In the genomic region with DNA sequence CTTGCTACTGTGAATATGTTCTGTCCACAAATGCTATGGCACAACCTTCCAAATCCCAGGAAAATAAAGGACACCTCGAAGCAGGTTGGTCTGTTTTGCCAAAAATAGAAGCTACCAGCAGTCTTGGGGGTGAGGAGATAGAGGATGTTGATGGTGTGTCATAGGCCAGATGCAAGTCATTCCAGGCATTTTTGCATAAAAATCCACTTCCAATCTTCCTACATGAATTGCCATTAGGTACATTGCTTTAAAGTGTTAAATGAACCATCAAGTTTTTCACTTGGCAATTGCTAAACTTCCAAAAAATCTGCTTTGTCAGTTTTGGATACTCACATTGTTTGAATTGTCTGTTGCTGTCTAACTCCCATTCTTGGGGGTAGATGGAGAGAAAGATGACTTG, we compare ENCODE assay signal across 17 cellular contexts.
A peak's percentile ranks its signal among the peaks of the same experiment; 100 is the strongest.
DNase-seq lines count a peak whose midpoint lies in the region; ATAC-seq, FAIRE-seq and TF ChIP-seq lines count a peak whose summit lies in the region.
"Had no signal": no experiment of that assay in that cellular context is flagged by ENCODE, and none has a peak within 500 bp of the region (broad histone marks: within the 10 kb centered on the region; RNA-seq: fewer than 3 reads in every experiment).

No MANE protein-coding gene starts in this region.

- TF ChIP-seq RAD21 in H1 (IDR thresholded peaks at IDR 0.05 in 1 of 2, conservative IDR thresholded peaks at IDR 0.05 in 1 of 2; ENCODE audit: low read depth in 2 of 2, low read length in 2 of 2), result no peak

- H3K9ac ChIP-seq in H1 (replicated peaks in 1 of 4; ENCODE audit: extremely low read depth in 1 of 4, low read depth in 3 of 4, low read length in 3 of 4) (no peak overlapping the region), mesendoderm (ENCODE audit: low read length) (no peak overlapping the region)
- H3K9ac ChIP-seq: BLaER1 had no signal

- peak overlapping the region; percentile 55; the same call in 1 of the 2 replicates for H2BK15ac ChIP-seq in H1 (ENCODE audit: low read length)
- H2BK15ac ChIP-seq in mesendoderm (replicated peaks; ENCODE audit: low read depth), result no peak overlapping the region

- peaks cover 0 to 2% of the 10 kb centered on the region in 2 donors for H3K9me3 Mint-ChIP-seq in activated naive CD4-positive, alpha-beta T cell treated with anti-CD3 and anti-CD28 coated beads, Interleukin-2, amount 50 U/mL, for 72 hours
- H3K9me3 Mint-ChIP-seq in activated T-helper 2 cell treated with anti-CD3 and anti-CD28 coated beads, Interferon-gamma antibody, Interleukin-2, Interleukin-4, amounts not matched to agents 10 μg/mL and 5 μg/mL and 100 μg/mL, durations not matched to agents 14 hours and 24 hours and 36 hours, result no peaks in the 10 kb centered on the region

- DNase-seq in activated CD8-positive, alpha-beta memory T cell treated with anti-CD3 and anti-CD28 coated beads, Interleukin-2, amount 50 U/mL, for 48 hours, result peak; percentile 18
- DNase-seq in activated CD8-positive, alpha-beta memory T cell treated with anti-CD3 and anti-CD28 coated beads for 24 hours, result no peak
- DNase-seq in H1 (ENCODE audit: low read depth in 1 of 2, low spot score in 2 of 2) (no peak), mesendoderm (peak; percentile 46), retina (no peak), SW 1271 (lab: John Stamatoyannopoulos, UW) (no peak)
- no peak for DNase-seq in activated naive CD4-positive, alpha-beta T cell treated with anti-CD3 and anti-CD28 coated beads, Interleukin-2, amount 50 U/mL, for 72 hours (ENCODE audit: low spot score in 2 of 2)
- no peak for DNase-seq in activated T-helper 2 cell treated with anti-CD3 and anti-CD28 coated beads, Interferon-gamma antibody, Interleukin-2, Interleukin-4, amounts not matched to agents 10 μg/mL and 5 μg/mL and 100 μg/mL, durations not matched to agents 14 hours and 24 hours and 36 hours (ENCODE audit: low spot score)
- DNase-seq: AML-193; Caco-2; CD8-positive, alpha-beta memory T cell; DND-41; GF-D8 had no signal

- H3K18ac ChIP-seq in H1 (ENCODE audit: extremely low read depth, low read length) (peak overlapping the region; percentile 71; the same call in 1 of the 2 replicates), mesendoderm (ENCODE audit: low read length) (no peak overlapping the region)

- no peaks in the 10 kb centered on the region for H4K20me1 ChIP-seq in H1 (replicated peaks in 1 of 2; ENCODE audit: control insufficient read depth in 1 of 2, insufficient read depth in 2 of 2, low read length in 2 of 2)
- H4K20me1 ChIP-seq: BLaER1 had no signal

- H3K79me1 ChIP-seq in H1 (ENCODE audit: low read depth, low read length) (no peaks in the 10 kb centered on the region), mesendoderm (ENCODE audit: low read length) (no peaks in the 10 kb centered on the region)

- H3K27me3 Mint-ChIP-seq in activated T-helper 2 cell treated with anti-CD3 and anti-CD28 coated beads, Interferon-gamma antibody, Interleukin-2, Interleukin-4, amounts not matched to agents 10 μg/mL and 5 μg/mL and 100 μg/mL, durations not matched to agents 14 hours and 24 hours and 36 hours (ENCODE audit: low read depth), result no peaks in the 10 kb centered on the region

- WGBS in H1 (ENCODE audit: extremely low coverage in 1 of 2, insufficient coverage in 1 of 2, insufficient read length in 1 of 2, insufficient replicate concordance in 2 of 2, low coverage in 1 of 2, low lambda C conversion rate in 2 of 2, missing lambda C conversion rate in 1 of 2), 2 experiments, result 94% methylated on average over 1 of the region's 1 CpG; no CpG with 5 or more reads in 1 of the 2 experiments
- no CpG with 5 or more reads among the region's 1 CpG for WGBS in mesendoderm (ENCODE audit: extremely low coverage, insufficient coverage, low lambda C conversion rate)

- H2BK120ac ChIP-seq in H1 (replicated peaks; ENCODE audit: low read depth, low read length) (no peak overlapping the region), mesendoderm (ENCODE audit: low read depth, low read length) (no peak overlapping the region)

- H2AK5ac ChIP-seq in H1 (ENCODE audit: low read depth, low read length), result peak overlapping the region; percentile 78; the same call in 1 of the 2 replicates
- H2AK5ac ChIP-seq in mesendoderm (ENCODE audit: low read length), result no peak overlapping the region

- H3K23ac ChIP-seq in H1 (ENCODE audit: insufficient read length), result no peak overlapping the region
- H3K23ac ChIP-seq in mesendoderm (ENCODE audit: low read length), result no peak overlapping the region

- no peak overlapping the region for H3K14ac ChIP-seq in H1 (ENCODE audit: insufficient read length)

- no peak overlapping the region for H3K4me3 Mint-ChIP-seq in activated T-helper 2 cell treated with anti-CD3 and anti-CD28 coated beads, Interferon-gamma antibody, Interleukin-2, Interleukin-4, amounts not matched to agents 10 μg/mL and 5 μg/mL and 100 μg/mL, durations not matched to agents 14 hours and 24 hours and 36 hours (ENCODE audit: low read depth)
- H3K4me3 Mint-ChIP-seq: CD8-positive, alpha-beta memory T cell had no signal

- intact Hi-C loops in activated T-helper 2 cell treated with anti-CD3 and anti-CD28 coated beads, Interferon-gamma antibody, Interleukin-2, Interleukin-4, amounts not matched to agents 10 μg/mL and 5 μg/mL and 100 μg/mL, durations not matched to agents 14 hours and 24 hours and 36 hours (cut with micrococcal nuclease), result no loop called here

- H3K56ac ChIP-seq in H1 (replicated peaks; ENCODE audit: insufficient read length, low read depth, low read length) (no peak overlapping the region), mesendoderm (ENCODE audit: low read length) (no peak overlapping the region)

- H3K4me1 ChIP-seq in H1 (replicated peaks in 1 of 4; ENCODE audit: control insufficient read depth in 3 of 4, insufficient read depth in 4 of 4, low read length in 3 of 4) (peaks cover 0 to 13% (median 4%) of the 10 kb centered on the region in 4 experiments; a peak in 5 of 7 replicates), mesendoderm (ENCODE audit: control insufficient read depth, low read depth, low read length) (no peaks in the 10 kb centered on the region)

- H4K91ac ChIP-seq in H1 (replicated peaks; ENCODE audit: insufficient read length, low read length), result peak overlapping the region; percentile 28

- ATAC-seq in activated naive CD4-positive, alpha-beta T cell treated with anti-CD3 and anti-CD28 coated beads, Interleukin-2, amount 50 U/mL, for 72 hours, result no peak

- H3K4me2 ChIP-seq in H1 (ENCODE audit: insufficient read depth in 1 of 2, low read depth in 2 of 2, low read length in 2 of 2) (peak overlapping the region in 1 of 2 experiments; percentile 68; a peak in 3 of 4 replicates), mesendoderm (ENCODE audit: low read length) (no peak overlapping the region)
- H3K4me2 ChIP-seq: BLaER1 had no signal

- H3K9me3 ChIP-seq in H1 (ENCODE audit: insufficient read depth in 2 of 2, low read depth in 1 of 2, low read length in 1 of 2), result no peaks in the 10 kb centered on the region
- H3K9me3 ChIP-seq: BLaER1, Caco-2 had no signal

- no peak for TF ChIP-seq EP300 in H1 (IDR thresholded peaks at IDR 0.05; ENCODE audit: borderline replicate concordance in 1 of 2, low read depth in 2 of 2, low read length in 2 of 2)

- peaks cover 3% of the 10 kb centered on the region; the same call in 1 of the 2 replicates for H3K23me2 ChIP-seq in H1 (ENCODE audit: low read depth, low read length)

- H2BK5ac ChIP-seq in H1 (ENCODE audit: low read depth, low read length), result peak overlapping the region; percentile 72; the same call in 1 of the 2 replicates
- H2BK5ac ChIP-seq in mesendoderm (ENCODE audit: low read length), result no peak overlapping the region

- H3K27ac ChIP-seq in H1 (ENCODE audit: low read depth, low read length) (no peak overlapping the region), mesendoderm (ENCODE audit: low read depth, low read length) (no peak overlapping the region)
- H3K27ac ChIP-seq: 22Rv1, BLaER1 had no signal

- FAIRE-seq in H1 (lab: Jason Lieb, UNC), result peak; percentile 7
- FAIRE-seq: GM19239, H54 had no signal

- H3K27me3 ChIP-seq in H1 (replicated peaks in 1 of 4; ENCODE audit: control insufficient read depth in 3 of 4, extremely low read depth in 1 of 4, insufficient read depth in 3 of 4, low read length in 3 of 4) (peaks cover 0 to 1% (median 0%) of the 10 kb centered on the region in 4 experiments; a peak in 1 of 7 replicates), mesendoderm (ENCODE audit: insufficient read depth, low read length, poor library complexity) (no peaks in the 10 kb centered on the region)
- H3K27me3 ChIP-seq: BLaER1 had no signal

- no peak overlapping the region for H2AFZ ChIP-seq in H1 (ENCODE audit: low read length)

- H4K8ac ChIP-seq in H1 (ENCODE audit: extremely low read depth, insufficient read depth, low read length) (no peak overlapping the region), mesendoderm (ENCODE audit: low read depth, low read length) (no peak overlapping the region)

- H3K79me2 ChIP-seq in H1 (ENCODE audit: control insufficient read depth in 1 of 2, insufficient read depth in 2 of 2, low read length in 2 of 2) (no peaks in the 10 kb centered on the region), mesendoderm (ENCODE audit: control insufficient read depth, insufficient read depth, low read length) (no peaks in the 10 kb centered on the region)

- CTCF ChIA-PET in H1 (lab: Charles Lee; ENCODE audit: partially characterized antibody), result interaction anchor here (1.1 to 3.0 kb wide), 3 partner anchors 17 to 201 kb away, joined by 3 to 11 read pairs (median 5); no protein-coding TSS in a partner anchor

- no peak overlapping the region for H3K4ac ChIP-seq in H1 (replicated peaks; ENCODE audit: insufficient read length, low read depth, low read length)
- H3K4ac ChIP-seq in mesendoderm (ENCODE audit: low read depth, low read length), result no peak overlapping the region

- no peaks in the 10 kb centered on the region for H3K4me1 Mint-ChIP-seq in activated T-helper 2 cell treated with anti-CD3 and anti-CD28 coated beads, Interferon-gamma antibody, Interleukin-2, Interleukin-4, amounts not matched to agents 10 μg/mL and 5 μg/mL and 100 μg/mL, durations not matched to agents 14 hours and 24 hours and 36 hours (ENCODE audit: low read depth)
- H3K4me1 Mint-ChIP-seq: CD8-positive, alpha-beta memory T cell had no signal

- H2BK20ac ChIP-seq in H1 (ENCODE audit: low read length), result peak overlapping the region; percentile 28; the same call in 1 of the 2 replicates

- peaks cover 9 to 10% of the 10 kb centered on the region in 2 donors for H3K36me3 Mint-ChIP-seq in activated naive CD4-positive, alpha-beta T cell treated with anti-CD3 and anti-CD28 coated beads, Interleukin-2, amount 50 U/mL, for 72 hours
- H3K36me3 Mint-ChIP-seq in activated T-helper 2 cell treated with anti-CD3 and anti-CD28 coated beads, Interferon-gamma antibody, Interleukin-2, Interleukin-4, amounts not matched to agents 10 μg/mL and 5 μg/mL and 100 μg/mL, durations not matched to agents 14 hours and 24 hours and 36 hours (ENCODE audit: low read depth), result no peaks in the 10 kb centered on the region
- H3K36me3 Mint-ChIP-seq: CD8-positive, alpha-beta memory T cell had no signal

- no peak overlapping the region for H3K27ac Mint-ChIP-seq in activated naive CD4-positive, alpha-beta T cell treated with anti-CD3 and anti-CD28 coated beads, Interleukin-2, amount 50 U/mL, for 72 hours
- no peak overlapping the region for H3K27ac Mint-ChIP-seq in activated T-helper 2 cell treated with anti-CD3 and anti-CD28 coated beads, Interferon-gamma antibody, Interleukin-2, Interleukin-4, amounts not matched to agents 10 μg/mL and 5 μg/mL and 100 μg/mL, durations not matched to agents 14 hours and 24 hours and 36 hours
- H3K27ac Mint-ChIP-seq: CD8-positive, alpha-beta memory T cell had no signal

- H3K36me3 ChIP-seq in H1 (ENCODE audit: control insufficient read depth in 2 of 4, insufficient read depth in 4 of 4, low read length in 3 of 4), result no peaks in the 10 kb centered on the region
- no peaks in the 10 kb centered on the region for H3K36me3 ChIP-seq in mesendoderm (ENCODE audit: control insufficient read depth, insufficient read depth, low read length)
- H3K36me3 ChIP-seq: BLaER1 had no signal

- H4K5ac ChIP-seq in H1 (ENCODE audit: insufficient read length, low read depth, low read length) (peak overlapping the region; percentile 23), mesendoderm (ENCODE audit: low read length) (no peak overlapping the region)

- POLR2A ChIA-PET in H1 (lab: Charles Lee; ENCODE audit: partially characterized antibody), result no interaction called here

- TF ChIP-seq POLR2A in H1 (IDR thresholded peaks at IDR 0.05; ENCODE audit: control extremely low read depth in 1 of 2, low read depth in 2 of 2, low read length in 2 of 2), result no peak

- no peak overlapping the region for H2BK12ac ChIP-seq in H1 (ENCODE audit: low read depth, low read length)

- H3K4me3 ChIP-seq in H1 (ENCODE audit: extremely low read depth in 1 of 4, insufficient read depth in 2 of 4, low read depth in 3 of 4, low read length in 4 of 4) (no peak overlapping the region), mesendoderm (ENCODE audit: low read length) (no peak overlapping the region)
- H3K4me3 ChIP-seq: BLaER1 had no signal

- TF ChIP-seq CTCF in H1 (IDR thresholded peaks at IDR 0.05; ENCODE audit: control extremely low read depth in 1 of 3, insufficient read depth in 1 of 3, low read depth in 1 of 3, low read length in 3 of 3), result no peak

Comparison
In these comparisons a context has a peak if more than half of its experiments do, and no peak if none do; other contexts are left out.
1. DNase-seq: peak in activated CD8-positive, alpha-beta memory T cell treated with anti-CD3 and anti-CD28 coated beads, Interleukin-2, amount 50 U/mL, for 48 hours (single experiment) and mesendoderm (single experiment); none in activated CD8-positive, alpha-beta memory T cell treated with anti-CD3 and anti-CD28 coated beads for 24 hours (single experiment), H1 (0 of 2), activated naive CD4-positive, alpha-beta T cell treated with anti-CD3 and anti-CD28 coated beads, Interleukin-2, amount 50 U/mL, for 72 hours (0 of 2), retina (single experiment), activated T-helper 2 cell treated with anti-CD3 and anti-CD28 coated beads, Interferon-gamma antibody, Interleukin-2, Interleukin-4, amounts not matched to agents 10 μg/mL and 5 μg/mL and 100 μg/mL, durations not matched to agents 14 hours and 24 hours and 36 hours (single experiment) and SW 1271 (0 of 2).